14 cellular contexts compared by ENCODE assay signal in the genomic region with DNA sequence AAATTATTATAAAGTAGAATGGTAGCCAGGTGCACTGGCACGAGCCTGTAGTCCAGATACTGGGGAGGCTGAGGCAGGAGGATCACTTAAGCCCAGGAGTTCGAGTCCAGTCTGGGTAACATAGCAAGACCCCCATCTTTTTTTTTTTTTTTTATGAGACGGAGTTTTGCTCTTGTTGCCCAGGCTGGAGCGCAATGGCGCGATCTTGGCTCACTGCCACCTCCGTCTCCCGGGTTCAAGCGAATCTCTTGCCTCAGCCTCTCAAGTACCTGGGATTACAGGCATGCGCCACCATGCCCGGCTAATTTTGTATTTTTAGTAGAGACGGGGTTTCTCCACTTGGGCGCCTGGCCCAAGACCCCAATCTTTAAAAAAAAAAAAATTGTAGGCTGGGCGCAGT. TPM values are rescaled to one million over a fixed set of nuclear protein-coding genes. Genes with fewer than 3 reads are reported as not detected.
"Had no signal": no experiment of that assay in that cellular context is flagged by ENCODE, and none has a peak within 500 bp of the region (broad histone marks: within the 10 kb centered on the region; RNA-seq: fewer than 3 reads in every experiment).

No MANE protein-coding gene starts in this region.

RNA-seq across cellular contexts. Expression of gene CKM, which starts 10.4 kb away (rescaled TPM):
- total RNA-seq: naive thymus-derived CD4-positive, alpha-beta T cell; natural killer cell; omental fat pad; osteocyte; renal cortical epithelial cell; sciatic nerve; subcutaneous adipose tissue; temporal lobe; upper lobe of left lung; vagina had no signal
- polyA plus RNA-seq: naive thymus-derived CD4-positive, alpha-beta T cell had no signal

RNA-seq across cellular contexts. Expression of gene KLC3, which starts 28.3 kb away (rescaled TPM):
- total RNA-seq: naive thymus-derived CD4-positive, alpha-beta T cell; natural killer cell; osteocyte; sciatic nerve; subcutaneous adipose tissue; thoracic aorta; tibial nerve had no signal
- polyA plus RNA-seq: neural cell, small intestine had no signal
